12 cellular contexts compared by ENCODE assay signal in genomic region chr5:73381587-73382411, GRCh38.
DNase-seq lines count a peak whose midpoint lies in the region; ATAC-seq and TF ChIP-seq lines count a peak whose summit lies in the region.
"Had no signal": no experiment of that assay in that cellular context is flagged by ENCODE, and none has a peak within 500 bp of the region (broad histone marks: within the 10 kb centered on the region; RNA-seq: fewer than 3 reads in every experiment).

No MANE protein-coding gene starts in this region.

- H3K27me3 ChIP-seq in right atrium auricular region (peaks cover 23 to 28% of the 10 kb centered on the region in 2 donors), gastrocnemius medialis (peaks cover 52 to 83% (median 62%) of the 10 kb centered on the region in 3 donors), aorta (ENCODE audit: control insufficient read depth in 1 of 2, insufficient read depth in 2 of 2, low read length in 1 of 2) (no peaks in the 10 kb centered on the region)

- intact Hi-C loops in gastrocnemius medialis (cut with DNase I; ENCODE audit: low total_unique reads): no loop called here
- intact Hi-C loops in aorta (cut with DNase I): no loop called here

- peaks cover 16% of the 10 kb centered on the region for H3K9me3 Mint-ChIP-seq in activated T-cell treated with anti-CD3 and anti-CD28 coated beads, Interleukin-2, amount 50 U/mL, for 4 hours

- H3K4me1 ChIP-seq in right atrium auricular region (peaks cover 0 to 17% of the 10 kb centered on the region in 2 donors), gastrocnemius medialis (peaks cover 4 to 5% of the 10 kb centered on the region in 2 donors), aorta (ENCODE audit: control insufficient read depth in 1 of 2, insufficient read depth in 2 of 2, low read length in 2 of 2) (no peaks in the 10 kb centered on the region)

- WGBS in aorta, 2 donors: 30 to 40% methylated on average over 71 to 90 of the region's 90 CpGs

- H3K27me3 Mint-ChIP-seq in activated T-cell treated with anti-CD3 and anti-CD28 coated beads, Interleukin-2, amount 50 U/mL, for 4 hours (ENCODE audit: low read depth): peaks cover 63% of the 10 kb centered on the region

- H3K9me3 ChIP-seq in right atrium auricular region (peaks cover 0 to 24% of the 10 kb centered on the region in 2 donors), gastrocnemius medialis (peaks cover 0 to 4% (median 0%) of the 10 kb centered on the region in 3 donors), aorta (ENCODE audit: control insufficient read depth, low read length) (peaks cover 3% of the 10 kb centered on the region)

- H3K27ac ChIP-seq in right atrium auricular region (no peak overlapping the region), gastrocnemius medialis (no peak overlapping the region), aorta (ENCODE audit: low read depth in 1 of 2, low read length in 2 of 2) (no peak overlapping the region)

- H3K4me3 ChIP-seq in right atrium auricular region (peak overlapping the region; percentile 2 to 40), gastrocnemius medialis (peak overlapping the region; percentile 26 to 50 (median 30)), aorta (ENCODE audit: low read length in 2 of 2) (no peak overlapping the region)

- TF ChIP-seq POLR2A in gastrocnemius medialis (IDR thresholded peaks at IDR 0.05): no peak

- in situ Hi-C loops in gastrocnemius medialis (cut with MboI; ENCODE audit: low sequenced_read_pairs in 4 of 4): no loop called here
- in situ Hi-C loops in G401 (cut with HindIII; ENCODE audit: low sequenced_read_pairs): no loop called here

- peak; percentile 25 for DNase-seq in GM20000 (ENCODE audit: low spot score)
- DNase-seq in activated T-cell treated with anti-CD3 and anti-CD28 coated beads, Interleukin-2, amount 50 U/mL, for 4 hours: no peak
- DNase-seq in right atrium auricular region (ENCODE audit: low spot score): no peak
- DNase-seq in gastrocnemius medialis: no peak
- no peak for DNase-seq in anterior cingulate cortex (lab: John Stamatoyannopoulos, UW)
- DNase-seq in aorta: no peak
- no peak for DNase-seq in NCI-H1694 treated with DMSO at 0.1 percent for 48 hours (lab: John Stamatoyannopoulos, UW)
- DNase-seq in G401 (ENCODE audit: low spot score): no peak
- DNase-seq: midbrain; NCI-H1436; NK-92 treated with Interleukin-12 subunit alpha and Interleukin-12 subunit beta, amount 100 ng/mL, for 24 hours; stimulated activated naive CD4-positive, alpha-beta T cell treated with Interleukin-2 at 50 U/mL for 16 hours had no signal

- TF ChIP-seq CTCF in GM20000 (IDR thresholded peaks at IDR 0.05; ENCODE audit: extremely low read depth, missing control alignments) (no peak), right atrium auricular region (IDR thresholded peaks at IDR 0.05) (no peak), gastrocnemius medialis (IDR thresholded peaks at IDR 0.05 in 4 of 5, conservative IDR thresholded peaks at IDR 0.05 in 1 of 5) (no peak)

- H3K36me3 Mint-ChIP-seq in activated T-cell treated with anti-CD3 and anti-CD28 coated beads, Interleukin-2, amount 50 U/mL, for 4 hours (ENCODE audit: insufficient read depth): peaks cover 6% of the 10 kb centered on the region

- peak; percentile 43 to 47 for ATAC-seq in activated T-cell treated with anti-CD3 and anti-CD28 coated beads, Interleukin-2, amount 50 U/mL, for 4 hours
- ATAC-seq in gastrocnemius medialis (no peak), aorta (ENCODE audit: low FRiP score) (no peak)

- no peaks in the 10 kb centered on the region for H3K36me3 ChIP-seq in right atrium auricular region
- no peaks in the 10 kb centered on the region for H3K36me3 ChIP-seq in gastrocnemius medialis
- H3K36me3 ChIP-seq in aorta (ENCODE audit: control insufficient read depth in 1 of 2, insufficient read depth in 2 of 2, low read length in 1 of 2): no peaks in the 10 kb centered on the region

- H3K4me3 Mint-ChIP-seq in activated T-cell treated with anti-CD3 and anti-CD28 coated beads, Interleukin-2, amount 50 U/mL, for 4 hours: peak overlapping the region; percentile 60

- H3K4me1 Mint-ChIP-seq in activated T-cell treated with anti-CD3 and anti-CD28 coated beads, Interleukin-2, amount 50 U/mL, for 4 hours (ENCODE audit: low read depth): peaks cover 15% of the 10 kb centered on the region

Comparison
In these comparisons a context has a peak if more than half of its experiments do, and no peak if none do; other contexts are left out.
1. ATAC-seq: peak in activated T-cell treated with anti-CD3 and anti-CD28 coated beads, Interleukin-2, amount 50 U/mL, for 4 hours (2 of 2); none in gastrocnemius medialis (0 of 2) and aorta (single experiment).
2. H3K4me3 ChIP-seq: peak in right atrium auricular region (2 of 2) and gastrocnemius medialis (4 of 4); none in aorta (0 of 2).